Comparison of ENCODE assay signal across 22 cellular contexts in the genomic region with DNA sequence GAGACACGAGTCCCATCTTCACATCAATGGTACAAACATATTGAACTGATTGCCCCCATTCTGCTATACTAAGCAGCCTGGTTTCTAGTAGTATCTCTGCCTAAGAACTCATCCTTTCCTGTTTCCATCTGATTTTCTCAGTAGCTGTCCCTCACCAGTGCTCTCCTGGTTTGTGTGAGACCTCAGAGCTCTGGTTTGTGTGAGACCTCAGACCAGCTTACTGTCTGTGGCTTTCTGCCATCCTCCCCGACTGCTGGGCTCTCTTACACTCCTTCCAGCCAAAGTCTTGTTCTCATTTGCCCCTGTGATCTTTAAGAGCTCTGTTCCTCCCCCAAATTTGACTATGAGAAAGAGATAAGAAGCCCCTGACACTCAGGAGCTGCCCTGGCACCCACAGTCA.
"Had no signal": no experiment of that assay in that cellular context is flagged by ENCODE, and none has a peak within 500 bp of the region (broad histone marks: within the 10 kb centered on the region; RNA-seq: fewer than 3 reads in every experiment).

No MANE protein-coding gene starts in this region.

- H3K4me3 Mint-ChIP-seq: activated B cell treated with CpG ODN at 0.5 μM for 24 hours; activated CD4-positive, alpha-beta memory T cell treated with anti-CD3 and anti-CD28 coated beads for 36 hours; central memory CD8-positive, alpha-beta T cell; stimulated activated memory B cell treated with anti-CD40 and anti-IgM and Interleukin-4, amounts not matched to agents 10 μg/mL and 1 μg/mL and 100 μg/mL, for 72 hours; T-helper 2 cell treated with Interferon-gamma antibody and Interleukin-4, amounts not matched to agents 5 μg/mL and 100 μg/mL, for 36 hours had no signal

- H3K9me3 Mint-ChIP-seq: activated B cell treated with CpG ODN at 0.5 μM for 24 hours; central memory CD8-positive, alpha-beta T cell; stimulated activated memory B cell treated with anti-CD40 and anti-IgM and Interleukin-4, amounts not matched to agents 10 μg/mL and 1 μg/mL and 100 μg/mL, for 72 hours had no signal

- DNase-seq: activated B cell treated with CpG ODN at 0.5 μM for 24 hours; activated CD4-positive, alpha-beta memory T cell treated with anti-CD3 and anti-CD28 coated beads for 36 hours; activated CD4-positive, alpha-beta T cell treated with anti-CD3 and anti-CD28 coated beads for 4 hours; activated CD8-positive, alpha-beta memory T cell treated with anti-CD3 and anti-CD28 coated beads, Interleukin-2, amount 50 U/mL, for 4 hours; activated gamma-delta T cell treated with Interleukin-2 at 50 U/mL for 16 hours; activated T-cell treated with anti-CD3 and anti-CD28 coated beads, Interleukin-2, amount 50 U/mL, for 48 hours; colonic mucosa; foreskin melanocyte; glutamatergic neuron; hypothalamus; midbrain; sigmoid colon; stimulated activated CD4-positive, alpha-beta T cell treated with anti-CD3 and anti-CD28 coated beads, Interleukin-4, amount 100 ng/mL, for 24 hours; thyroid gland; uterus had no signal

- H3K36me3 ChIP-seq: ascending aorta, colonic mucosa, neutrophil, sigmoid colon, thyroid gland, uterus had no signal

- H3K4me1 Mint-ChIP-seq: stimulated activated memory B cell treated with anti-CD40 and anti-IgM and Interleukin-4, amounts not matched to agents 10 μg/mL and 1 μg/mL and 100 μg/mL, for 72 hours had no signal

- H3K9ac ChIP-seq: parathyroid adenoma had no signal

- H3K27ac Mint-ChIP-seq: activated B cell treated with CpG ODN at 0.5 μM for 24 hours; activated CD4-positive, alpha-beta memory T cell treated with anti-CD3 and anti-CD28 coated beads for 36 hours; stimulated activated memory B cell treated with anti-CD40 and anti-IgM and Interleukin-4, amounts not matched to agents 10 μg/mL and 1 μg/mL and 100 μg/mL, for 72 hours; T-helper 2 cell treated with Interferon-gamma antibody and Interleukin-4, amounts not matched to agents 5 μg/mL and 100 μg/mL, for 36 hours had no signal

- H3K36me3 Mint-ChIP-seq: stimulated activated memory B cell treated with anti-CD40 and anti-IgM and Interleukin-4, amounts not matched to agents 10 μg/mL and 1 μg/mL and 100 μg/mL, for 72 hours had no signal

- H3K9me3 ChIP-seq: ascending aorta, colonic mucosa, neutrophil, sigmoid colon, thyroid gland, uterus had no signal

- ATAC-seq: stimulated activated memory B cell treated with anti-CD40 and anti-IgM and Interleukin-4, amounts not matched to agents 10 μg/mL and 1 μg/mL and 100 μg/mL, for 72 hours had no signal

- H3K4me1 ChIP-seq: ascending aorta, colonic mucosa, parathyroid adenoma, sigmoid colon, thyroid gland, uterus had no signal

- H3K27me3 Mint-ChIP-seq: activated CD4-positive, alpha-beta memory T cell treated with anti-CD3 and anti-CD28 coated beads for 36 hours had no signal

- H3K79me2 ChIP-seq: parathyroid adenoma had no signal

- H3K4me3 ChIP-seq: ascending aorta, colonic mucosa, lung, sigmoid colon, thyroid gland, uterus had no signal

- H3K27ac ChIP-seq: ascending aorta, colonic mucosa, neutrophil, parathyroid adenoma, sigmoid colon, thyroid gland, uterus had no signal

- H3K27me3 ChIP-seq: ascending aorta, colonic mucosa, neutrophil, sigmoid colon, thyroid gland, uterus had no signal

- H2AFZ ChIP-seq: parathyroid adenoma had no signal
